1 cellular context compared by ENCODE assay signal in genomic region chr6:3361312-3362037, GRCh38.
TF ChIP-seq lines count a peak whose summit lies in the region.

No MANE protein-coding gene starts in this region.

TF ChIP-seq in HepG2, 621 proteins besides CTCF, POLR2A, EP300 and RAD21 (continued from another document and continues in another):
- TF ChIP-seq, protein P1, sequence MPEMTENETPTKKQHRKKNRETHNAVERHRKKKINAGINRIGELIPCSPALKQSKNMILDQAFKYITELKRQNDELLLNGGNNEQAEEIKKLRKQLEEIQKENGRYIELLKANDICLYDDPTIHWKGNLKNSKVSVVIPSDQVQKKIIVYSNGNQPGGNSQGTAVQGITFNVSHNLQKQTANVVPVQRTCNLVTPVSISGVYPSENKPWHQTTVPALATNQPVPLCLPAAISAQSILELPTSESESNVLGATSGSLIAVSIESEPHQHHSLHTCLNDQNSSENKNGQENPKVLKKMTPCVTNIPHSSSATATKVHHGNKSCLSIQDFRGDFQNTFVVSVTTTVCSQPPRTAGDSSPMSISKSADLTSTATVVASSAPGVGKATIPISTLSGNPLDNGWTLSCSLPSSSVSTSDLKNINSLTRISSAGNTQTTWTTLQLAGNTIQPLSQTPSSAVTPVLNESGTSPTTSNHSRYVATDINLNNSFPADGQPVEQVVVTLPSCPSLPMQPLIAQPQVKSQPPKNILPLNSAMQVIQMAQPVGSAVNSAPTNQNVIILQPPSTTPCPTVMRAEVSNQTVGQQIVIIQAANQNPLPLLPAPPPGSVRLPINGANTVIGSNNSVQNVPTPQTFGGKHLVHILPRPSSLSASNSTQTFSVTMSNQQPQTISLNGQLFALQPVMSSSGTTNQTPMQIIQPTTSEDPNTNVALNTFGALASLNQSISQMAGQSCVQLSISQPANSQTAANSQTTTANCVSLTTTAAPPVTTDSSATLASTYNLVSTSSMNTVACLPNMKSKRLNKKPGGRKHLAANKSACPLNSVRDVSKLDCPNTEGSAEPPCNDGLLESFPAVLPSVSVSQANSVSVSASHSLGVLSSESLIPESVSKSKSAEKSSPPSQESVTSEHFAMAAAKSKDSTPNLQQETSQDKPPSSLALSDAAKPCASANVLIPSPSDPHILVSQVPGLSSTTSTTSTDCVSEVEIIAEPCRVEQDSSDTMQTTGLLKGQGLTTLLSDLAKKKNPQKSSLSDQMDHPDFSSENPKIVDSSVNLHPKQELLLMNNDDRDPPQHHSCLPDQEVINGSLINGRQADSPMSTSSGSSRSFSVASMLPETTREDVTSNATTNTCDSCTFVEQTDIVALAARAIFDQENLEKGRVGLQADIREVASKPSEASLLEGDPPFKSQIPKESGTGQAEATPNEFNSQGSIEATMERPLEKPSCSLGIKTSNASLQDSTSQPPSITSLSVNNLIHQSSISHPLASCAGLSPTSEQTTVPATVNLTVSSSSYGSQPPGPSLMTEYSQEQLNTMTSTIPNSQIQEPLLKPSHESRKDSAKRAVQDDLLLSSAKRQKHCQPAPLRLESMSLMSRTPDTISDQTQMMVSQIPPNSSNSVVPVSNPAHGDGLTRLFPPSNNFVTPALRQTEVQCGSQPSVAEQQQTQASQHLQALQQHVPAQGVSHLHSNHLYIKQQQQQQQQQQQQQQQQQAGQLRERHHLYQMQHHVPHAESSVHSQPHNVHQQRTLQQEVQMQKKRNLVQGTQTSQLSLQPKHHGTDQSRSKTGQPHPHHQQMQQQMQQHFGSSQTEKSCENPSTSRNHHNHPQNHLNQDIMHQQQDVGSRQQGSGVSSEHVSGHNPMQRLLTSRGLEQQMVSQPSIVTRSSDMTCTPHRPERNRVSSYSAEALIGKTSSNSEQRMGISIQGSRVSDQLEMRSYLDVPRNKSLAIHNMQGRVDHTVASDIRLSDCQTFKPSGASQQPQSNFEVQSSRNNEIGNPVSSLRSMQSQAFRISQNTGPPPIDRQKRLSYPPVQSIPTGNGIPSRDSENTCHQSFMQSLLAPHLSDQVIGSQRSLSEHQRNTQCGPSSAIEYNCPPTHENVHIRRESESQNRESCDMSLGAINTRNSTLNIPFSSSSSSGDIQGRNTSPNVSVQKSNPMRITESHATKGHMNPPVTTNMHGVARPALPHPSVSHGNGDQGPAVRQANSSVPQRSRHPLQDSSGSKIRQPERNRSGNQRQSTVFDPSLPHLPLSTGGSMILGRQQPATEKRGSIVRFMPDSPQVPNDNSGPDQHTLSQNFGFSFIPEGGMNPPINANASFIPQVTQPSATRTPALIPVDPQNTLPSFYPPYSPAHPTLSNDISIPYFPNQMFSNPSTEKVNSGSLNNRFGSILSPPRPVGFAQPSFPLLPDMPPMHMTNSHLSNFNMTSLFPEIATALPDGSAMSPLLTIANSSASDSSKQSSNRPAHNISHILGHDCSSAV (CRISPR knock-in tag; IDR thresholded peaks at IDR 0.05; ENCODE audit: borderline replicate concordance): no peak
- TF ChIP-seq, protein P2, sequence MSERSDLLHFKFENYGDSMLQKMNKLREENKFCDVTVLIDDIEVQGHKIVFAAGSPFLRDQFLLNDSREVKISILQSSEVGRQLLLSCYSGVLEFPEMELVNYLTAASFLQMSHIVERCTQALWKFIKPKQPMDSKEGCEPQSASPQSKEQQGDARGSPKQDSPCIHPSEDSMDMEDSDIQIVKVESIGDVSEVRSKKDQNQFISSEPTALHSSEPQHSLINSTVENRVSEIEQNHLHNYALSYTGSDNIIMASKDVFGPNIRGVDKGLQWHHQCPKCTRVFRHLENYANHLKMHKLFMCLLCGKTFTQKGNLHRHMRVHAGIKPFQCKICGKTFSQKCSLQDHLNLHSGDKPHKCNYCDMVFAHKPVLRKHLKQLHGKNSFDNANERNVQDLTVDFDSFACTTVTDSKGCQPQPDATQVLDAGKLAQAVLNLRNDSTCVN (CRISPR knock-in tag; IDR thresholded peaks at IDR 0.05; ENCODE audit: borderline replicate concordance): no peak
- TF ChIP-seq, protein P3, sequence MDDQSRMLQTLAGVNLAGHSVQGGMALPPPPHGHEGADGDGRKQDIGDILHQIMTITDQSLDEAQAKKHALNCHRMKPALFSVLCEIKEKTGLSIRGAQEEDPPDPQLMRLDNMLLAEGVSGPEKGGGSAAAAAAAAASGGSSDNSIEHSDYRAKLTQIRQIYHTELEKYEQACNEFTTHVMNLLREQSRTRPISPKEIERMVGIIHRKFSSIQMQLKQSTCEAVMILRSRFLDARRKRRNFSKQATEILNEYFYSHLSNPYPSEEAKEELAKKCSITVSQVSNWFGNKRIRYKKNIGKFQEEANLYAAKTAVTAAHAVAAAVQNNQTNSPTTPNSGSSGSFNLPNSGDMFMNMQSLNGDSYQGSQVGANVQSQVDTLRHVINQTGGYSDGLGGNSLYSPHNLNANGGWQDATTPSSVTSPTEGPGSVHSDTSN (CRISPR knock-in tag; IDR thresholded peaks at IDR 0.05; ENCODE audit: borderline replicate concordance): no peak
- TF ChIP-seq ELF3 (CRISPR knock-in tag; IDR thresholded peaks at IDR 0.05): 0 out of 2 replicates have a peak, but pooled peaks have one; percentile 41
- no peak for TF ChIP-seq ZNF432 (CRISPR knock-in tag; IDR thresholded peaks at IDR 0.05; ENCODE audit: borderline replicate concordance)
- TF ChIP-seq ZBTB33 (CRISPR knock-in tag; IDR thresholded peaks at IDR 0.05): no peak
- no peak for TF ChIP-seq ZBTB34 (CRISPR knock-in tag; IDR thresholded peaks at IDR 0.05)
- no peak for TF ChIP-seq NFKB2 (CRISPR knock-in tag; IDR thresholded peaks at IDR 0.05; ENCODE audit: borderline replicate concordance)
- no peak for TF ChIP-seq ETV6 (CRISPR knock-in tag; conservative IDR thresholded peaks at IDR 0.05)
- TF ChIP-seq ZNF589 (CRISPR knock-in tag; conservative IDR thresholded peaks at IDR 0.05): no peak
- no peak for TF ChIP-seq PHB2 (IDR thresholded peaks at IDR 0.05; ENCODE audit: partially characterized antibody)
- no peak for TF ChIP-seq SMARCE1 (IDR thresholded peaks at IDR 0.05; ENCODE audit: borderline replicate concordance)
- no peak for TF ChIP-seq ZNF616 (CRISPR knock-in tag; IDR thresholded peaks at IDR 0.05; ENCODE audit: low read depth)
- TF ChIP-seq, protein P4, sequence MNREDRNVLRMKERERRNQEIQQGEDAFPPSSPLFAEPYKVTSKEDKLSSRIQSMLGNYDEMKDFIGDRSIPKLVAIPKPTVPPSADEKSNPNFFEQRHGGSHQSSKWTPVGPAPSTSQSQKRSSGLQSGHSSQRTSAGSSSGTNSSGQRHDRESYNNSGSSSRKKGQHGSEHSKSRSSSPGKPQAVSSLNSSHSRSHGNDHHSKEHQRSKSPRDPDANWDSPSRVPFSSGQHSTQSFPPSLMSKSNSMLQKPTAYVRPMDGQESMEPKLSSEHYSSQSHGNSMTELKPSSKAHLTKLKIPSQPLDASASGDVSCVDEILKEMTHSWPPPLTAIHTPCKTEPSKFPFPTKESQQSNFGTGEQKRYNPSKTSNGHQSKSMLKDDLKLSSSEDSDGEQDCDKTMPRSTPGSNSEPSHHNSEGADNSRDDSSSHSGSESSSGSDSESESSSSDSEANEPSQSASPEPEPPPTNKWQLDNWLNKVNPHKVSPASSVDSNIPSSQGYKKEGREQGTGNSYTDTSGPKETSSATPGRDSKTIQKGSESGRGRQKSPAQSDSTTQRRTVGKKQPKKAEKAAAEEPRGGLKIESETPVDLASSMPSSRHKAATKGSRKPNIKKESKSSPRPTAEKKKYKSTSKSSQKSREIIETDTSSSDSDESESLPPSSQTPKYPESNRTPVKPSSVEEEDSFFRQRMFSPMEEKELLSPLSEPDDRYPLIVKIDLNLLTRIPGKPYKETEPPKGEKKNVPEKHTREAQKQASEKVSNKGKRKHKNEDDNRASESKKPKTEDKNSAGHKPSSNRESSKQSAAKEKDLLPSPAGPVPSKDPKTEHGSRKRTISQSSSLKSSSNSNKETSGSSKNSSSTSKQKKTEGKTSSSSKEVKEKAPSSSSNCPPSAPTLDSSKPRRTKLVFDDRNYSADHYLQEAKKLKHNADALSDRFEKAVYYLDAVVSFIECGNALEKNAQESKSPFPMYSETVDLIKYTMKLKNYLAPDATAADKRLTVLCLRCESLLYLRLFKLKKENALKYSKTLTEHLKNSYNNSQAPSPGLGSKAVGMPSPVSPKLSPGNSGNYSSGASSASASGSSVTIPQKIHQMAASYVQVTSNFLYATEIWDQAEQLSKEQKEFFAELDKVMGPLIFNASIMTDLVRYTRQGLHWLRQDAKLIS (CRISPR knock-in tag; IDR thresholded peaks at IDR 0.05): no peak
- no peak for TF ChIP-seq ZNF792 (CRISPR knock-in tag; IDR thresholded peaks at IDR 0.05)
- no peak for TF ChIP-seq THAP9 (CRISPR knock-in tag; IDR thresholded peaks at IDR 0.05; ENCODE audit: borderline replicate concordance)
- TF ChIP-seq, protein P5, sequence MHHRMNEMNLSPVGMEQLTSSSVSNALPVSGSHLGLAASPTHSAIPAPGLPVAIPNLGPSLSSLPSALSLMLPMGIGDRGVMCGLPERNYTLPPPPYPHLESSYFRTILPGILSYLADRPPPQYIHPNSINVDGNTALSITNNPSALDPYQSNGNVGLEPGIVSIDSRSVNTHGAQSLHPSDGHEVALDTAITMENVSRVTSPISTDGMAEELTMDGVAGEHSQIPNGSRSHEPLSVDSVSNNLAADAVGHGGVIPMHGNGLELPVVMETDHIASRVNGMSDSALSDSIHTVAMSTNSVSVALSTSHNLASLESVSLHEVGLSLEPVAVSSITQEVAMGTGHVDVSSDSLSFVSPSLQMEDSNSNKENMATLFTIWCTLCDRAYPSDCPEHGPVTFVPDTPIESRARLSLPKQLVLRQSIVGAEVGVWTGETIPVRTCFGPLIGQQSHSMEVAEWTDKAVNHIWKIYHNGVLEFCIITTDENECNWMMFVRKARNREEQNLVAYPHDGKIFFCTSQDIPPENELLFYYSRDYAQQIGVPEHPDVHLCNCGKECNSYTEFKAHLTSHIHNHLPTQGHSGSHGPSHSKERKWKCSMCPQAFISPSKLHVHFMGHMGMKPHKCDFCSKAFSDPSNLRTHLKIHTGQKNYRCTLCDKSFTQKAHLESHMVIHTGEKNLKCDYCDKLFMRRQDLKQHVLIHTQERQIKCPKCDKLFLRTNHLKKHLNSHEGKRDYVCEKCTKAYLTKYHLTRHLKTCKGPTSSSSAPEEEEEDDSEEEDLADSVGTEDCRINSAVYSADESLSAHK (CRISPR knock-in tag; IDR thresholded peaks at IDR 0.05; ENCODE audit: borderline replicate concordance): no peak
- TF ChIP-seq RFXAP (CRISPR knock-in tag; IDR thresholded peaks at IDR 0.05; ENCODE audit: borderline replicate concordance): no peak
- no peak for TF ChIP-seq PHF8 (CRISPR knock-in tag; IDR thresholded peaks at IDR 0.05)
- no peak for TF ChIP-seq KDM5A (IDR thresholded peaks at IDR 0.05; ENCODE audit: borderline replicate concordance, low read length)
- no peak for TF ChIP-seq FOXA1 (IDR thresholded peaks at IDR 0.05)
- no peak for TF ChIP-seq FOXA1 (CRISPR knock-in tag; IDR thresholded peaks at IDR 0.05)
- TF ChIP-seq NR2C2 (CRISPR knock-in tag; IDR thresholded peaks at IDR 0.05; ENCODE audit: borderline replicate concordance): no peak
- TF ChIP-seq TEAD3 (CRISPR knock-in tag; optimal IDR thresholded peaks at IDR 0.05; ENCODE audit: borderline replicate concordance): peak; percentile 44
- no peak for TF ChIP-seq ZNF333 (CRISPR knock-in tag; IDR thresholded peaks at IDR 0.05; ENCODE audit: borderline replicate concordance)
- TF ChIP-seq MAZ (IDR thresholded peaks at IDR 0.05; ENCODE audit: borderline replicate concordance, low read depth, low read length): no peak
- TF ChIP-seq MAZ (CRISPR knock-in tag; IDR thresholded peaks at IDR 0.05; ENCODE audit: low read depth): 0 out of 2 replicates have a peak, but pooled peaks have one; percentile 46
- TF ChIP-seq TRIM22 (IDR thresholded peaks at IDR 0.05): no peak
- 0 out of 2 replicates have a peak, but pooled peaks have one; percentile 41 for TF ChIP-seq KAT7 (CRISPR knock-in tag; IDR thresholded peaks at IDR 0.05; ENCODE audit: borderline replicate concordance)
